In genomic region chr15:40992241-40992741, GRCh38 we compare ENCODE assay signal across 19 cellular contexts. TPM values are rescaled to one million over a fixed set of nuclear protein-coding genes. Genes with fewer than 3 reads are reported as not detected.
DNase-seq lines count a peak whose midpoint lies in the region; ATAC-seq and TF ChIP-seq lines count a peak whose summit lies in the region.
"Had no signal": no experiment of that assay in that cellular context is flagged by ENCODE, and none has a peak within 500 bp of the region (broad histone marks: within the 10 kb centered on the region; RNA-seq: fewer than 3 reads in every experiment).

No MANE protein-coding gene starts in this region.

- TF ChIP-seq CTCF in AG10803 (conservative IDR thresholded peaks at IDR 0.05; ENCODE audit: low read length), result no peak
- no peak for TF ChIP-seq CTCF in WTC11 (IDR thresholded peaks at IDR 0.05)
- TF ChIP-seq CTCF in osteocyte (IDR thresholded peaks at IDR 0.05), result no peak
- no peak for TF ChIP-seq CTCF in left ventricle myocardium inferior (IDR thresholded peaks at IDR 0.05; ENCODE audit: borderline replicate concordance)

- no peaks in the 10 kb centered on the region for H3K27me3 Mint-ChIP-seq in WTC11 (ENCODE audit: low read depth)
- no peaks in the 10 kb centered on the region for H3K27me3 Mint-ChIP-seq in osteocyte (ENCODE audit: unreplicated experiment)
- H3K27me3 Mint-ChIP-seq: activated naive CD8-positive, alpha-beta T cell treated with anti-CD3 and anti-CD28 coated beads for 36 hours; memory B cell; naive B cell had no signal

- DNase-seq in AG10803 (ENCODE audit: low read depth) (peak; percentile 30), WTC11 (ENCODE audit: low spot score) (no peak), fibroblast of peridontal ligament (ENCODE audit: extremely low read depth) (peak; percentile 59), osteocyte (ENCODE audit: extremely low spot score, unreplicated experiment) (no peak), SK-N-DZ (ENCODE audit: low spot score) (no peak), left ventricle myocardium inferior (no peak)
- DNase-seq in activated CD4-positive, alpha-beta T cell treated with anti-CD3 and anti-CD28 coated beads, Interleukin-2, amount 50 U/mL, for 1 hour, result no peak
- DNase-seq: activated naive CD8-positive, alpha-beta T cell treated with anti-CD3 and anti-CD28 coated beads for 36 hours; AML-193; foreskin fibroblast; naive B cell; NCI-H1105; NCI-H510A treated with DMSO at 0.1 percent for 48 hours; pancreas; sigmoid colon; T1000 had no signal

- POLR2A ChIA-PET in WTC11 (lab: Charles Lee), result interaction anchor here (0.7 kb wide), 1 partner anchor 38 kb away, joined by 3 read pairs; no protein-coding TSS in a partner anchor

- H3K9me3 ChIP-seq in left ventricle myocardium inferior (replicated peaks), result no peaks in the 10 kb centered on the region
- H3K9me3 ChIP-seq: pancreas, sigmoid colon had no signal

- H3K4me3 ChIP-seq in AG10803 (ENCODE audit: low read length) (no peak overlapping the region), left ventricle myocardium inferior (no peak overlapping the region)
- H3K4me3 ChIP-seq: coronary artery, pancreas, sigmoid colon had no signal

- H3K27ac ChIP-seq in left ventricle myocardium inferior (replicated peaks), result no peak overlapping the region
- H3K27ac ChIP-seq: pancreas had no signal

- H3K9me3 Mint-ChIP-seq in WTC11 (no peaks in the 10 kb centered on the region), osteocyte (ENCODE audit: unreplicated experiment) (no peaks in the 10 kb centered on the region)
- H3K9me3 Mint-ChIP-seq: activated naive CD8-positive, alpha-beta T cell treated with anti-CD3 and anti-CD28 coated beads for 36 hours; memory B cell had no signal

- peaks cover 53% of the 10 kb centered on the region for H3K36me3 Mint-ChIP-seq in WTC11
- peaks cover 39% of the 10 kb centered on the region for H3K36me3 Mint-ChIP-seq in osteocyte (ENCODE audit: unreplicated experiment)

- CTCF ChIA-PET in WTC11 (lab: Charles Lee), result interaction anchor here (0.8 to 2.5 kb wide), 4 partner anchors 15 to 98 kb away, joined by 4 to 9 read pairs (median 6); partner anchors contain the start of gene VPS18

- no peak overlapping the region for H3K4me3 Mint-ChIP-seq in WTC11
- no peak overlapping the region for H3K4me3 Mint-ChIP-seq in osteocyte (ENCODE audit: unreplicated experiment)
- H3K4me3 Mint-ChIP-seq: activated naive CD8-positive, alpha-beta T cell treated with anti-CD3 and anti-CD28 coated beads for 36 hours; memory B cell; naive B cell had no signal

- H3K36me3 ChIP-seq in left ventricle myocardium inferior, result peaks cover 68% of the 10 kb centered on the region

- H3K27ac Mint-ChIP-seq in WTC11 (peak overlapping the region; percentile 80), osteocyte (ENCODE audit: unreplicated experiment) (peak overlapping the region; percentile 45)
- H3K27ac Mint-ChIP-seq: activated naive CD8-positive, alpha-beta T cell treated with anti-CD3 and anti-CD28 coated beads for 36 hours; memory B cell had no signal

- no peaks in the 10 kb centered on the region for H3K27me3 ChIP-seq in left ventricle myocardium inferior (ENCODE audit: low read depth)
- H3K27me3 ChIP-seq: pancreas, sigmoid colon had no signal

- H3K4me1 Mint-ChIP-seq in WTC11 (peaks cover 9% of the 10 kb centered on the region), osteocyte (ENCODE audit: unreplicated experiment) (peaks cover 6% of the 10 kb centered on the region)
- H3K4me1 Mint-ChIP-seq: memory B cell had no signal

- no peaks in the 10 kb centered on the region for H3K4me1 ChIP-seq in left ventricle myocardium inferior
- H3K4me1 ChIP-seq: pancreas had no signal

- ATAC-seq in WTC11, result no peak
- no peak for ATAC-seq in HG02970 (IDR thresholded peaks at IDR 0.05; ENCODE audit: low FRiP score, unreplicated experiment)
- ATAC-seq: pancreas had no signal

- intact Hi-C loops in left ventricle myocardium inferior (cut with micrococcal nuclease), result no loop called here

TF ChIP-seq in WTC11, 78 proteins besides CTCF, POLR2A, EP300 and RAD21:
- no peak for TF ChIP-seq JUN (CRISPR knock-in tag; IDR thresholded peaks at IDR 0.05)
- TF ChIP-seq NFATC4 (CRISPR knock-in tag; IDR thresholded peaks at IDR 0.05), result no peak
- no peak for TF ChIP-seq TEAD1 (CRISPR knock-in tag; IDR thresholded peaks at IDR 0.05)
- no peak for TF ChIP-seq ZMAT4 (CRISPR knock-in tag; IDR thresholded peaks at IDR 0.05)
TF ChIP-seq in WTC11: peak in this region for 0.

RNA-seq across cellular contexts. Expression of gene CHAC1, which starts 39.0 kb away (rescaled TPM):
- total RNA-seq in WTC11 (2021) (17.2 to 31.0 TPM (median 17.7 TPM) in 3 replicates), osteocyte (33.3 and 39.3 TPM in 2 replicates), left ventricle myocardium inferior (1.3 TPM)
- 8.0 and 8.1 TPM in 2 replicates for polyA plus RNA-seq in SK-N-DZ (2014; cell fraction: cytosol; rRNA removed)
- polyA plus RNA-seq in SK-N-DZ (2014; cell fraction: nucleus; rRNA removed), result 6.2 and 7.3 TPM in 2 replicates

Comparison
In these comparisons a context has a peak if more than half of its experiments do, and no peak if none do; other contexts are left out.
1. DNase-seq: peak in AG10803 (single experiment) and fibroblast of peridontal ligament (single experiment); none in WTC11 (single experiment), osteocyte (single experiment), SK-N-DZ (single experiment), activated CD4-positive, alpha-beta T cell treated with anti-CD3 and anti-CD28 coated beads, Interleukin-2, amount 50 U/mL, for 1 hour (single experiment) and left ventricle myocardium inferior (single experiment).